8 cellular contexts compared by ENCODE assay signal in genomic region chr6:34696739-34697543, GRCh38.
DNase-seq lines count a peak whose midpoint lies in the region; ATAC-seq and TF ChIP-seq lines count a peak whose summit lies in the region.

Gene ILRUN (minus strand): TSS chr6:34696767. CDS start chr6:34696603, 164 bp downstream.

- ATAC-seq in HG03439 (IDR thresholded peaks at IDR 0.05; ENCODE audit: unreplicated experiment): peak; percentile 72

- H3K4me3 ChIP-seq in choroid plexus epithelial cell (ENCODE audit: low read depth, low read length): peak within 1 kb of the TSS; percentile 95

- DNase-seq in AG20443 (ENCODE audit: low spot score) (peak; percentile 99), GM19238 (ENCODE audit: insufficient read length, low spot score) (peak; percentile 79), NCI-H524 treated with DMSO at 0.1 percent for 48 hours (lab: John Stamatoyannopoulos, UW) (peak; percentile 39), choroid plexus epithelial cell (ENCODE audit: low read depth) (peak; percentile 95), kidney glomerular epithelial cell (lab: John Stamatoyannopoulos, UW) (peak; percentile 86)
- peak; percentile 96 to 98 for DNase-seq in activated CD4-positive, alpha-beta T cell treated with anti-CD3 and anti-CD28 coated beads for 4 hours
- peak; percentile 90 to 96 for DNase-seq in stimulated activated CD4-positive, alpha-beta T cell treated with anti-CD3 and anti-CD28 coated beads, Interleukin-15, amount 100 ng/mL, for 48 hours (ENCODE audit: low read depth in 2 of 2)

- no peak for TF ChIP-seq CTCF in choroid plexus epithelial cell (conservative IDR thresholded peaks at IDR 0.05; ENCODE audit: low read depth, low read length)

Comparison
In these comparisons a context has a peak if more than half of its experiments do, and no peak if none do; other contexts are left out.
1. Peak in every context shown above with its lines: DNase-seq, ATAC-seq and H3K4me3 ChIP-seq.
2. DNase-seq: peak in every context shown above with its lines; median percentile 99 in AG20443; 97 in activated CD4-positive, alpha-beta T cell treated with anti-CD3 and anti-CD28 coated beads for 4 hours; 95 in choroid plexus epithelial cell; 93 in stimulated activated CD4-positive, alpha-beta T cell treated with anti-CD3 and anti-CD28 coated beads, Interleukin-15, amount 100 ng/mL, for 48 hours; 86 in kidney glomerular epithelial cell; 79 in GM19238; 39 in NCI-H524 treated with DMSO at 0.1 percent for 48 hours.